In the genomic region with DNA sequence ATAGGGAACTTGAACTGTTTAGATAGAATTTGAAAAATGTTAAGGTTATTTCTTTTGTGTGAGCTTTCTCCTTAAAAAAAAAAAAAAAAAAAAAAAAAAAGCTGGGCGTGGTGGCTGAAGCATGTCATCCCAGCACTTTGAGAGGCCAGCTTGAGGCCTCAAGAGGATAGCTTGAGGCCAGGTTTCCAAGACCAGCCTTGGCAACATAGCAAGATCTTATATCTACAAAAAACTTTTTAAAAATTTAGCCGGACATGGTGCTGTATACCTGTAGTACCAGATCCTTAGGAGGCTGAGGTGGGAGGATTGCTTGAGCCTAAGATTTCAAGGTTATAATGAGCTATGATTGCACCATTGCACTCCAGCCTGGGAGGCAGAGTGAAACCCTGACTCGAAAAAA, we compare ENCODE assay signal across 17 cellular contexts. TPM values are rescaled to one million over a fixed set of nuclear protein-coding genes. Genes with fewer than 3 reads are reported as not detected.
DNase-seq lines count a peak whose midpoint lies in the region; ATAC-seq and TF ChIP-seq lines count a peak whose summit lies in the region.
"Had no signal": no experiment of that assay in that cellular context is flagged by ENCODE, and none has a peak within 500 bp of the region (broad histone marks: within the 10 kb centered on the region; RNA-seq: fewer than 3 reads in every experiment).

No MANE protein-coding gene starts in this region.

- no peak overlapping the region for H3K14ac ChIP-seq in mesenchymal stem cell (ENCODE audit: low read length in 2 of 2)

- H2AFZ ChIP-seq in mesenchymal stem cell (ENCODE audit: low read depth, low read length): no peak overlapping the region

- no peak overlapping the region for H3K18ac ChIP-seq in mesenchymal stem cell (ENCODE audit: low read depth in 1 of 2, low read length in 2 of 2)

- H3K4me2 ChIP-seq in mesenchymal stem cell (ENCODE audit: low read length, poor library complexity, severe bottlenecking): no peak overlapping the region
- H3K4me2 ChIP-seq: BLaER1 had no signal

- H2BK12ac ChIP-seq in mesenchymal stem cell (ENCODE audit: low read length in 2 of 2): no peak overlapping the region

- H2BK5ac ChIP-seq in mesenchymal stem cell (ENCODE audit: low read depth, low read length, poor library complexity, severe bottlenecking): no peak overlapping the region

- H3K4me3 ChIP-seq in mesenchymal stem cell (ENCODE audit: insufficient read depth in 1 of 2, low read depth in 1 of 2, low read length in 2 of 2) (no peak overlapping the region), uterus (no peak overlapping the region)
- H3K4me3 ChIP-seq: BLaER1 had no signal

- H2BK120ac ChIP-seq in mesenchymal stem cell (ENCODE audit: low read depth, low read length): no peak overlapping the region

- H4K91ac ChIP-seq in mesenchymal stem cell (ENCODE audit: low read length): no peak overlapping the region

- H3K27me3 ChIP-seq in mesenchymal stem cell (ENCODE audit: control insufficient read depth in 1 of 2, insufficient read depth in 1 of 2, low read length in 2 of 2) (no peaks in the 10 kb centered on the region), uterus (no peaks in the 10 kb centered on the region)
- H3K27me3 ChIP-seq: BLaER1 had no signal

- peak overlapping the region; percentile 55 for H3K9ac ChIP-seq in mesenchymal stem cell (ENCODE audit: low read length)
- H3K9ac ChIP-seq: BLaER1 had no signal

- WGBS in mesenchymal stem cell: 100% methylated on average over 1 of the region's 3 CpGs

- intact Hi-C loops in uterus (cut with DNase I; ENCODE audit: low total_unique reads): no loop called here

- no peak overlapping the region for H2BK15ac ChIP-seq in mesenchymal stem cell (ENCODE audit: low read depth, poor library complexity, severe bottlenecking)

- no peak for ATAC-seq in HG03280 (IDR thresholded peaks at IDR 0.05; ENCODE audit: unreplicated experiment)
- ATAC-seq: CD8-positive, alpha-beta T cell had no signal

- H4K8ac ChIP-seq in mesenchymal stem cell (ENCODE audit: low read length): no peak overlapping the region

- no peak for TF ChIP-seq POLR2A in uterus (IDR thresholded peaks at IDR 0.05)

- peak; percentile 20 for DNase-seq in DMS53 (lab: John Stamatoyannopoulos, UW)
- no peak for DNase-seq in DMS53 treated with DMSO at 0.1 percent for 48 hours (lab: John Stamatoyannopoulos, UW; ENCODE audit: unreplicated experiment)
- DNase-seq in RPMI7951 (ENCODE audit: low read depth): peak; percentile 0
- DNase-seq in mesenchymal stem cell: no peak
- no peak for DNase-seq in uterus
- DNase-seq: Caco-2; CD4-positive, CD25-positive, alpha-beta regulatory T cell; CD8-positive, alpha-beta T cell; DMS153; DMS79 treated with DMSO at 0.1 percent for 48 hours; GF-D8; H7; HCEC 1CT had no signal

- no peak for TF ChIP-seq CTCF in uterus (IDR thresholded peaks at IDR 0.05)

- H2AK5ac ChIP-seq in mesenchymal stem cell (ENCODE audit: low read length, severe bottlenecking): no peak overlapping the region

- no peaks in the 10 kb centered on the region for H3K4me1 ChIP-seq in mesenchymal stem cell (ENCODE audit: control insufficient read depth, insufficient read depth, low read depth, low read length)
- no peaks in the 10 kb centered on the region for H3K4me1 ChIP-seq in uterus
- H3K4me1 ChIP-seq: BLaER1 had no signal

- no peak overlapping the region for H3K23ac ChIP-seq in mesenchymal stem cell (ENCODE audit: low read length in 2 of 2)

- no peak overlapping the region for H3K4ac ChIP-seq in mesenchymal stem cell (ENCODE audit: low read depth in 1 of 2, low read length in 2 of 2)

- H3K27ac ChIP-seq in mesenchymal stem cell (ENCODE audit: low read length, poor library complexity, severe bottlenecking) (no peak overlapping the region), uterus (no peak overlapping the region)
- H3K27ac ChIP-seq: 22Rv1, BLaER1, C4-2B had no signal

- H3K36me3 ChIP-seq in mesenchymal stem cell (ENCODE audit: control insufficient read depth in 1 of 2, insufficient read depth in 2 of 2, low read depth in 1 of 2, low read length in 2 of 2) (peaks cover 4 to 79% of the 10 kb centered on the region in 2 experiments), uterus (no peaks in the 10 kb centered on the region)

- H3K9me3 ChIP-seq in mesenchymal stem cell (ENCODE audit: control insufficient read depth, low read length) (no peaks in the 10 kb centered on the region), uterus (no peaks in the 10 kb centered on the region)
- H3K9me3 ChIP-seq: BLaER1, Caco-2 had no signal

- H3K79me1 ChIP-seq in mesenchymal stem cell (replicated peaks; ENCODE audit: low read length, poor library complexity, severe bottlenecking): peaks cover 10% of the 10 kb centered on the region

RNA-seq across cellular contexts. Expression of gene CMAS, which starts 14.2 kb away (rescaled TPM):
- total RNA-seq in RPMI7951 (2014; rRNA removed; shearing (Covaris generic)): 26.0 and 32.0 TPM in 2 replicates
- 24.0 TPM for polyA plus RNA-seq in mesenchymal stem cell (2013, experiment 1 of 2)
- 25.4 TPM for polyA plus RNA-seq in mesenchymal stem cell (2013, experiment 2 of 2)
- 10 to 100 TPM; 34.8 to 53.2 (median 39.9) TPM for total RNA-seq in uterus

Comparison
In these comparisons a context has a peak if more than half of its experiments do, and no peak if none do; other contexts are left out.
1. DNase-seq: peak in DMS53 (single experiment) and RPMI7951 (single experiment); none in DMS53 treated with DMSO at 0.1 percent for 48 hours (single experiment), mesenchymal stem cell (single experiment) and uterus (0 of 2).